ENCODE assay signal across 24 cellular contexts in genomic region chr11:82194521-82194920, GRCh38.
DNase-seq lines count a peak whose midpoint lies in the region; ATAC-seq, FAIRE-seq and TF ChIP-seq lines count a peak whose summit lies in the region.
"Had no signal": no experiment of that assay in that cellular context is flagged by ENCODE, and none has a peak within 500 bp of the region (broad histone marks: within the 10 kb centered on the region; RNA-seq: fewer than 3 reads in every experiment).

No MANE protein-coding gene starts in this region.

- H2AFZ ChIP-seq in H9 (ENCODE audit: low read length) (no peak overlapping the region), MM.1S (ENCODE audit: low read length) (no peak overlapping the region)
- H2AFZ ChIP-seq: hepatocyte had no signal

- no peak overlapping the region for H2BK15ac ChIP-seq in H9 (ENCODE audit: low read depth, low read length)

- H3K14ac ChIP-seq in H9 (ENCODE audit: insufficient read depth, low read length) = no peak overlapping the region

- H3K27me3 ChIP-seq in H9 (ENCODE audit: insufficient read depth, low read length) (no peaks in the 10 kb centered on the region), MM.1S (replicated peaks; ENCODE audit: insufficient read depth, low read length) (peaks cover 16% of the 10 kb centered on the region; the same call in 1 of the 2 replicates), pancreas (peaks cover 0 to 4% (median 0%) of the 10 kb centered on the region in 4 donors)
- H3K27me3 ChIP-seq: BE2C, hepatocyte, Peyer's patch had no signal

- FAIRE-seq in pancreas (lab: Jason Lieb, UNC) = no peak
- FAIRE-seq: A204.1, bronchial epithelial cell, endothelial cell of umbilical vein, islet of Langerhans had no signal

- H3K9me3 ChIP-seq in H9 (ENCODE audit: control insufficient read depth, low read depth, low read length) = no peaks in the 10 kb centered on the region
- H3K9me3 ChIP-seq in MM.1S (replicated peaks; ENCODE audit: insufficient read depth, low read length) = no peaks in the 10 kb centered on the region
- no peaks in the 10 kb centered on the region for H3K9me3 ChIP-seq in pancreas
- H3K9me3 ChIP-seq: BE2C, Peyer's patch had no signal

- no peak overlapping the region for H2BK12ac ChIP-seq in H9 (ENCODE audit: insufficient read length, low read depth, low read length)

- TF ChIP-seq CTCF in H9 (conservative IDR thresholded peaks at IDR 0.05) (no peak), MM.1S (IDR thresholded peaks at IDR 0.05; ENCODE audit: low read length) (no peak), glutamatergic neuron (IDR thresholded peaks at IDR 0.05; ENCODE audit: partially characterized antibody, unreplicated experiment) (no peak), pancreas (IDR thresholded peaks at IDR 0.05) (no peak), CD14-positive monocyte (IDR thresholded peaks at IDR 0.05) (no peak)

- DNase-seq in A172 (ENCODE audit: low spot score) (peak; percentile 6), H9 (peak; percentile 32), MM.1S (peak; percentile 91), glutamatergic neuron (no peak), H4 (ENCODE audit: low spot score) (no peak), pancreas (no peak), CD14-positive monocyte (ENCODE audit: low spot score) (no peak), SHP77 treated with DMSO at 0.1 percent for 48 hours (lab: John Stamatoyannopoulos, UW) (no peak)
- DNase-seq: activated CD8-positive, alpha-beta memory T cell treated with anti-CD3 and anti-CD28 coated beads, Interleukin-2, amount 50 U/mL, for 48 hours; activated gamma-delta T cell treated with Interleukin-2 at 50 U/mL for 16 hours; BE2C; COR-L47; GOT3; NCI-H187 treated with DMSO at 0.1 percent for 48 hours; NCI-H226; Peyer's patch; retina; T-helper 2 cell had no signal

- no peak overlapping the region for H3K23ac ChIP-seq in H9 (ENCODE audit: insufficient read length, low read depth, low read length)

- H2BK20ac ChIP-seq in H9 (ENCODE audit: low read depth, low read length, poor library complexity, severe bottlenecking) = no peak overlapping the region

- no peak overlapping the region for H3K4ac ChIP-seq in H9 (ENCODE audit: low read depth, low read length)

- H3K18ac ChIP-seq in H9 (ENCODE audit: insufficient read length, low read depth, low read length) = no peak overlapping the region

- H3K4me3 Mint-ChIP-seq in H9 (no peak overlapping the region), glutamatergic neuron (ENCODE audit: unreplicated experiment) (no peak overlapping the region), CD14-positive monocyte (no peak overlapping the region)

- no peaks in the 10 kb centered on the region for H3K9me2 ChIP-seq in MM.1S (replicated peaks; ENCODE audit: insufficient read depth, low read length)

- no peak overlapping the region for H4K8ac ChIP-seq in H9 (replicated peaks; ENCODE audit: insufficient read length, low read depth, low read length)

- no peak overlapping the region for H2AK5ac ChIP-seq in H9 (ENCODE audit: insufficient read length, low read length)

- H3K4me1 ChIP-seq in H9 (ENCODE audit: insufficient read depth, low read length) (no peaks in the 10 kb centered on the region), MM.1S (ENCODE audit: low read length) (peaks cover 18% of the 10 kb centered on the region), pancreas (no peaks in the 10 kb centered on the region)
- H3K4me1 ChIP-seq: BE2C, Peyer's patch had no signal

- no peak for ATAC-seq in pancreas

- no peak overlapping the region for H4K91ac ChIP-seq in H9 (ENCODE audit: insufficient read length, low read depth, low read length)

- no peaks in the 10 kb centered on the region for H3K23me2 ChIP-seq in H9 (ENCODE audit: insufficient read length, low read depth, low read length, poor library complexity, severe bottlenecking)

- no peak overlapping the region for H3T11ph ChIP-seq in H9 (ENCODE audit: low read length)

- H3F3A ChIP-seq in MM.1S (ENCODE audit: insufficient read depth, low read length) = peaks cover 6% of the 10 kb centered on the region; the same call in 1 of the 2 replicates

- no peaks in the 10 kb centered on the region for H4K20me1 ChIP-seq in H9 (ENCODE audit: control insufficient read depth, insufficient read depth, insufficient read length)
- H4K20me1 ChIP-seq in MM.1S (ENCODE audit: insufficient read depth, low read length) = no peaks in the 10 kb centered on the region

- H3K36me3 ChIP-seq in MM.1S (replicated peaks; ENCODE audit: insufficient read depth, low read length) = no peaks in the 10 kb centered on the region
- no peaks in the 10 kb centered on the region for H3K36me3 ChIP-seq in pancreas
- H3K36me3 ChIP-seq: BE2C, Peyer's patch had no signal

- WGBS in H9 (ENCODE audit: extremely low coverage, insufficient read length, low lambda C conversion rate) = no CpG with 5 or more reads among the region's 7 CpGs
- 77 to 79% methylated on average over 7 of the region's 7 CpGs for WGBS in pancreas, 2 donors

- no peaks in the 10 kb centered on the region for H3K79me2 ChIP-seq in H9 (ENCODE audit: insufficient read depth, low read length)
- no peaks in the 10 kb centered on the region for H3K79me2 ChIP-seq in MM.1S (ENCODE audit: low read length)
- H3K79me2 ChIP-seq: hepatocyte had no signal

- H3K4me3 ChIP-seq in MM.1S (ENCODE audit: low read length) (no peak overlapping the region), pancreas (no peak overlapping the region)
- H3K4me3 ChIP-seq: hepatocyte, Peyer's patch had no signal

- no peak overlapping the region for H3K27ac ChIP-seq in H9 (ENCODE audit: insufficient read length, low read depth, low read length)
- H3K27ac ChIP-seq in MM.1S (ENCODE audit: low read length) = no peak overlapping the region; the same call in 1 of the 2 replicates
- H3K27ac ChIP-seq in pancreas = no peak overlapping the region
- H3K27ac ChIP-seq: hepatocyte, Peyer's patch had no signal

- H3K9ac ChIP-seq in H9 (ENCODE audit: extremely low read depth, insufficient read length, low read length) = no peak overlapping the region
- H3K9ac ChIP-seq in MM.1S (ENCODE audit: low read length) = no peak overlapping the region

- no peak overlapping the region for H2BK120ac ChIP-seq in H9 (ENCODE audit: low read depth, low read length, poor library complexity, severe bottlenecking)

- H3K9me3 Mint-ChIP-seq in H9 (no peaks in the 10 kb centered on the region), glutamatergic neuron (ENCODE audit: unreplicated experiment) (peaks cover 18% of the 10 kb centered on the region), CD14-positive monocyte (peaks cover 0 to 2% (median 0%) of the 10 kb centered on the region in 7 donors)
- H3K9me3 Mint-ChIP-seq: IgD-negative memory B cell had no signal

- no peaks in the 10 kb centered on the region for H3K27me3 Mint-ChIP-seq in H9 (ENCODE audit: low read depth)
- H3K27me3 Mint-ChIP-seq in glutamatergic neuron (ENCODE audit: unreplicated experiment) = peaks cover 12% of the 10 kb centered on the region
- peaks cover 0 to 1% (median 0%) of the 10 kb centered on the region in 3 donors for H3K27me3 Mint-ChIP-seq in CD14-positive monocyte (ENCODE audit: low read depth in 3 of 3)
- H3K27me3 Mint-ChIP-seq: IgD-negative memory B cell had no signal

- H3K4me1 Mint-ChIP-seq in H9 (no peaks in the 10 kb centered on the region), glutamatergic neuron (ENCODE audit: low read depth, unreplicated experiment) (peaks cover 52% of the 10 kb centered on the region), CD14-positive monocyte (no peaks in the 10 kb centered on the region)

- no peak overlapping the region for H3K4me2 ChIP-seq in H9 (ENCODE audit: insufficient read depth, insufficient read length, low read length)
- peak overlapping the region; percentile 7; the same call in 1 of the 2 replicates for H3K4me2 ChIP-seq in MM.1S (ENCODE audit: low read depth, low read length)
- H3K4me2 ChIP-seq: hepatocyte had no signal

- intact Hi-C loops in pancreas (cut with DNase I) (no loop called here), CD14-positive monocyte (cut with micrococcal nuclease) (no loop called here)

- H3K56ac ChIP-seq in H9 (ENCODE audit: insufficient read length, low read depth, low read length) = no peak overlapping the region

- H3K27ac Mint-ChIP-seq in H9 = peak overlapping the region in 1 of 3 experiments; percentile 66; a peak in 1 of 7 replicates
- H3K27ac Mint-ChIP-seq in glutamatergic neuron (ENCODE audit: unreplicated experiment) = peak overlapping the region; percentile 71
- H3K27ac Mint-ChIP-seq in CD14-positive monocyte = no peak overlapping the region
- H3K27ac Mint-ChIP-seq: IgD-negative memory B cell had no signal

- no peak overlapping the region for H4K5ac ChIP-seq in H9 (ENCODE audit: insufficient read length, low read depth, low read length)

- H3K79me1 ChIP-seq in H9 (ENCODE audit: insufficient read depth, low read depth, low read length, poor library complexity, severe bottlenecking) = no peaks in the 10 kb centered on the region

- H2BK5ac ChIP-seq in H9 (ENCODE audit: insufficient read length, low read length) = no peak overlapping the region

- H3K36me3 Mint-ChIP-seq in H9 (ENCODE audit: insufficient read depth in 1 of 3, low read depth in 3 of 3) (no peaks in the 10 kb centered on the region; a peak in 1 of 7 replicates), glutamatergic neuron (ENCODE audit: unreplicated experiment) (no peaks in the 10 kb centered on the region), CD14-positive monocyte (no peaks in the 10 kb centered on the region)
- H3K36me3 Mint-ChIP-seq: IgD-negative memory B cell had no signal

Comparison
In these comparisons a context has a peak if more than half of its experiments do, and no peak if none do; other contexts are left out.
1. DNase-seq: peak in A172 (single experiment), H9 (single experiment) and MM.1S (single experiment); none in glutamatergic neuron (single experiment), H4 (single experiment), pancreas (0 of 6), CD14-positive monocyte (single experiment) and SHP77 treated with DMSO at 0.1 percent for 48 hours (single experiment).